Comparison of ENCODE assay signal across 5 cellular contexts in genomic region chr15:32502946-32503345, GRCh38. TPM values are rescaled to one million over a fixed set of nuclear protein-coding genes. Genes with fewer than 3 reads are reported as not detected.
"Had no signal": no experiment of that assay in that cellular context is flagged by ENCODE, and none has a peak within 500 bp of the region (broad histone marks: within the 10 kb centered on the region; RNA-seq: fewer than 3 reads in every experiment).

No MANE protein-coding gene starts in this region.

RNA-seq across cellular contexts. Expression of gene GOLGA8O, which starts 47.5 kb away (rescaled TPM):
- total RNA-seq: bronchial epithelial cell, cerebellum, occipital lobe, SJSA1 had no signal
- polyA plus RNA-seq: neural cell had no signal
